1 cellular context compared by ENCODE assay signal in the genomic region with DNA sequence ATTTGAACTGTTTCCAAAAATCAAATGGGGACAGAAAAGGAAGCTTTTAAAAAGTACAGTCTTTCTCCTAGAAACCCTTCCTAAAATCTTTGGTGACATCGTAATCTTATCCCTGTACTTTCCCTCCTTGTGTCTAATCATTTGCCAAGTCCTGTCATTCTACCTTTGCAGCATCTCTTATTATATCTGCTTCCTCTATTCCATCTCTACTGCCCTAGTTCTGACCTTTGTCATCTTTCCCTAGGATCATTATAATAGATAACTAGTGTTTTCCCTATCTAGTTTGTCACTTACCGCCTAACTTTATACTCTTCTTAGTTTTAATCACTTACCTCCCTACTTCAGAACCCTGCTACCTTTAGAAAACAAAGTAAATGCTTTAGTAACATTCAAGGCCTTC.
TF ChIP-seq lines count a peak whose summit lies in the region.

No MANE protein-coding gene starts in this region.

TF ChIP-seq in K562, 482 proteins besides CTCF, POLR2A, EP300 and RAD21:
- TF ChIP-seq TGIF2 (CRISPR knock-in tag; IDR thresholded peaks at IDR 0.05), result no peak
- no peak for TF ChIP-seq THRAP3 (IDR thresholded peaks at IDR 0.05; ENCODE audit: borderline replicate concordance)
- TF ChIP-seq ZKSCAN3 (CRISPR knock-in tag; IDR thresholded peaks at IDR 0.05), result no peak
- no peak for TF ChIP-seq EGR1 (conservative IDR thresholded peaks at IDR 0.05)
- no peak for TF ChIP-seq TARDBP (IDR thresholded peaks at IDR 0.05)
- no peak for TF ChIP-seq ZNF184 (CRISPR knock-in tag; IDR thresholded peaks at IDR 0.05)
- TF ChIP-seq CBFA2T3 (IDR thresholded peaks at IDR 0.05), result no peak
- TF ChIP-seq CEBPB (tag; IDR thresholded peaks at IDR 0.05), result no peak
- TF ChIP-seq GATA2 (CRISPR knock-in tag; IDR thresholded peaks at IDR 0.05), result no peak
- TF ChIP-seq NFE2L1 (tag; IDR thresholded peaks at IDR 0.05; ENCODE audit: borderline replicate concordance, low read depth), result no peak
- TF ChIP-seq ZFP30 (CRISPR knock-in tag; IDR thresholded peaks at IDR 0.05; ENCODE audit: borderline replicate concordance), result no peak
- no peak for TF ChIP-seq HMGXB4 (CRISPR knock-in tag; IDR thresholded peaks at IDR 0.05)
- TF ChIP-seq, protein P1, sequence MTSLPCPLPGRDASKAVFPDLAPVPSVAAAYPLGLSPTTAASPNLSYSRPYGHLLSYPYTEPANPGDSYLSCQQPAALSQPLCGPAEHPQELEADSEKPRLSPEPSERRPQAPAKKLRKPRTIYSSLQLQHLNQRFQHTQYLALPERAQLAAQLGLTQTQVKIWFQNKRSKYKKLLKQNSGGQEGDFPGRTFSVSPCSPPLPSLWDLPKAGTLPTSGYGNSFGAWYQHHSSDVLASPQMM (CRISPR knock-in tag; IDR thresholded peaks at IDR 0.05), result no peak
- no peak for TF ChIP-seq ETV5 (CRISPR knock-in tag; IDR thresholded peaks at IDR 0.05; ENCODE audit: low read depth)
